In genomic region chr11:65860278-65861164, GRCh38 we compare ENCODE assay signal across 1 cellular context.
A peak's percentile ranks its signal among the peaks of the same experiment; 100 is the strongest.
TF ChIP-seq lines count a peak whose summit lies in the region.

TSS of gene MUS81 (plus strand) at chr11:65860433. CDS start at chr11:65860754, 321 bp downstream.

TF ChIP-seq in A549, 52 proteins besides CTCF, POLR2A, EP300 and RAD21 (continued from another document):
- peak; percentile 54; the same call in 1 of the 2 replicates for TF ChIP-seq PBX3 (IDR thresholded peaks at IDR 0.05)
- TF ChIP-seq MAX (IDR thresholded peaks at IDR 0.05) = peak; percentile 63; the same call in 1 of the 2 replicates
- TF ChIP-seq USF2 (IDR thresholded peaks at IDR 0.05) = 0 out of 2 replicates have a peak, but pooled peaks have one; percentile 17
- no peak for TF ChIP-seq NFE2L2 (conservative IDR thresholded peaks at IDR 0.05; ENCODE audit: low read length)
- TF ChIP-seq EHF (CRISPR knock-in tag; IDR thresholded peaks at IDR 0.05) = no peak
- no peak for TF ChIP-seq FOSL2 (IDR thresholded peaks at IDR 0.05)
- no peak for TF ChIP-seq FOSL2 (CRISPR knock-in tag; IDR thresholded peaks at IDR 0.05)
- TF ChIP-seq CHD2 (IDR thresholded peaks at IDR 0.05; ENCODE audit: low read length, partially characterized antibody) = no peak
- peak; percentile 75 for TF ChIP-seq PHF8 (IDR thresholded peaks at IDR 0.05; ENCODE audit: borderline replicate concordance, low read depth)
- TF ChIP-seq HES2 (IDR thresholded peaks at IDR 0.05) = no peak
